In genomic region chr5:132064140-132064539, GRCh38 we compare ENCODE assay signal across 17 cellular contexts. TPM values are rescaled to one million over a fixed set of nuclear protein-coding genes. Genes with fewer than 3 reads are reported as not detected.
A peak's percentile ranks its signal among the peaks of the same experiment; 100 is the strongest.
DNase-seq lines count a peak whose midpoint lies in the region; ATAC-seq, FAIRE-seq and TF ChIP-seq lines count a peak whose summit lies in the region.
"Had no signal": no experiment of that assay in that cellular context is flagged by ENCODE, and none has a peak within 500 bp of the region (broad histone marks: within the 10 kb centered on the region; RNA-seq: fewer than 3 reads in every experiment).

No MANE protein-coding gene starts in this region.

- H4K20me1 ChIP-seq in HCT116 (ENCODE audit: insufficient read depth), result no peaks in the 10 kb centered on the region
- H4K20me1 ChIP-seq: BLaER1 had no signal

- no peak overlapping the region for H3K4me3 ChIP-seq in HCT116 (replicated peaks in 1 of 2; ENCODE audit: low read depth in 1 of 2, low read length in 2 of 2)
- H3K4me3 ChIP-seq in sigmoid colon, result no peak overlapping the region
- H3K4me3 ChIP-seq in stomach, result no peak overlapping the region
- H3K4me3 ChIP-seq in small intestine (ENCODE audit: low read depth in 1 of 2, low read length in 2 of 2), result no peak overlapping the region
- H3K4me3 ChIP-seq: BLaER1, dorsolateral prefrontal cortex, GM23248, neural progenitor cell had no signal

- no peaks in the 10 kb centered on the region for H3K9me2 ChIP-seq in HCT116 (ENCODE audit: insufficient read depth)

- H3K9me3 ChIP-seq in HCT116 (ENCODE audit: control insufficient read depth in 1 of 2, insufficient read depth in 1 of 2, low read depth in 1 of 2, low read length in 2 of 2) (no peaks in the 10 kb centered on the region), sigmoid colon (no peaks in the 10 kb centered on the region), stomach (no peaks in the 10 kb centered on the region), small intestine (ENCODE audit: control insufficient read depth, low read depth) (no peaks in the 10 kb centered on the region)
- H3K9me3 ChIP-seq: BLaER1 had no signal

- POLR2A ChIA-PET in HCT116 (lab: Charles Lee), result no interaction called here

- BruUV-seq in HCT116 (replicated peaks; lab: Mats Ljungman, UMichigan), result no TSS peak

- peaks cover 2% of the 10 kb centered on the region for H3K36me3 Mint-ChIP-seq in activated T-helper 1 cell treated with anti-CD3 and anti-CD28 coated beads, Interleukin-12 subunit alpha, Interleukin-12 subunit beta, Interleukin-2, Interleukin-4 antibody, amounts not matched to agents 30 ng/mL and 10 ng/mL and 1 ng/mL, durations not matched to agents 14 hours and 24 hours and 36 hours (ENCODE audit: low read depth)
- H3K36me3 Mint-ChIP-seq: activated naive CD4-positive, alpha-beta T cell treated with anti-CD3 and anti-CD28 coated beads, Interleukin-2, amount 50 U/mL, for 72 hours; neural progenitor cell had no signal

- DNase-seq in activated effector memory CD4-positive, alpha-beta T cell treated with anti-CD3 and anti-CD28 coated beads, Interleukin-2, amount 50 U/mL, for 16 hours, result peak; percentile 60
- DNase-seq in activated effector memory CD4-positive, alpha-beta T cell treated with Interleukin-2 at 50 U/mL for 16 hours, result no peak
- DNase-seq in HCT116 (ENCODE audit: low read depth, low spot score) (no peak), sigmoid colon (peak; percentile 34), stomach (no peak), small intestine (no peak)
- no peak for DNase-seq in activated T-helper 1 cell treated with anti-CD3 and anti-CD28 coated beads, Interleukin-12 subunit alpha, Interleukin-12 subunit beta, Interleukin-2, Interleukin-4 antibody, amounts not matched to agents 30 ng/mL and 10 ng/mL and 1 ng/mL, durations not matched to agents 14 hours and 24 hours and 36 hours (ENCODE audit: low spot score)

- no peak overlapping the region for H3K4me2 ChIP-seq in HCT116 (ENCODE audit: low read length)
- H3K4me2 ChIP-seq: neural progenitor cell had no signal

- no peak for ATAC-seq in HCT116

- H3K4me1 ChIP-seq in HCT116 (ENCODE audit: control insufficient read depth in 1 of 2, insufficient read depth in 2 of 2, low read length in 2 of 2), result peaks cover 0 to 4% of the 10 kb centered on the region in 2 experiments; a peak in 1 of 4 replicates
- H3K4me1 ChIP-seq in sigmoid colon, result no peaks in the 10 kb centered on the region
- peaks cover 0 to 6% (median 0%) of the 10 kb centered on the region in 4 donors for H3K4me1 ChIP-seq in stomach
- H3K4me1 ChIP-seq in small intestine (ENCODE audit: control insufficient read depth in 2 of 2, insufficient read depth in 1 of 2, low read depth in 1 of 2, low read length in 1 of 2), result no peaks in the 10 kb centered on the region
- H3K4me1 ChIP-seq: neural progenitor cell had no signal

- intact Hi-C loops in HCT116 (cut with micrococcal nuclease), result loop anchor here (1.0 to 10.0 kb wide), 5 partner anchors 113 to 641 kb away; no protein-coding TSS in a partner anchor
- intact Hi-C loops in activated T-helper 1 cell treated with anti-CD3 and anti-CD28 coated beads, Interleukin-12 subunit alpha, Interleukin-12 subunit beta, Interleukin-2, Interleukin-4 antibody, amounts not matched to agents 30 ng/mL and 10 ng/mL and 1 ng/mL, durations not matched to agents 14 hours and 24 hours and 36 hours (cut with micrococcal nuclease), result loop anchor here (1.0 to 5.0 kb wide), 9 partner anchors 163 to 429 kb away; partner anchors contain the start of genes FNIP1, P4HA2, RAPGEF6 and SLC22A4
- intact Hi-C loops in sigmoid colon (cut with DNase I), result no loop called here
- intact Hi-C loops in stomach (cut with DNase I; ENCODE audit: low total_unique reads), result loop anchor here (10.0 kb wide), 1 partner anchor 121 kb away; no protein-coding TSS in a partner anchor

- H2AFZ ChIP-seq in HCT116 (ENCODE audit: low read depth, low read length, poor library complexity, severe bottlenecking), result peak overlapping the region; percentile 66
- H2AFZ ChIP-seq: GM23248 had no signal

- H3K9me3 Mint-ChIP-seq in activated T-helper 1 cell treated with anti-CD3 and anti-CD28 coated beads, Interleukin-12 subunit alpha, Interleukin-12 subunit beta, Interleukin-2, Interleukin-4 antibody, amounts not matched to agents 30 ng/mL and 10 ng/mL and 1 ng/mL, durations not matched to agents 14 hours and 24 hours and 36 hours, result no peaks in the 10 kb centered on the region
- H3K9me3 Mint-ChIP-seq: activated naive CD4-positive, alpha-beta T cell treated with anti-CD3 and anti-CD28 coated beads, Interleukin-2, amount 50 U/mL, for 72 hours; neural progenitor cell had no signal

- H3K4me1 Mint-ChIP-seq in activated T-helper 1 cell treated with anti-CD3 and anti-CD28 coated beads, Interleukin-12 subunit alpha, Interleukin-12 subunit beta, Interleukin-2, Interleukin-4 antibody, amounts not matched to agents 30 ng/mL and 10 ng/mL and 1 ng/mL, durations not matched to agents 14 hours and 24 hours and 36 hours (ENCODE audit: low read depth), result peaks cover 85% of the 10 kb centered on the region
- H3K4me1 Mint-ChIP-seq: neural progenitor cell had no signal

- H3K27me3 Mint-ChIP-seq in activated T-helper 1 cell treated with anti-CD3 and anti-CD28 coated beads, Interleukin-12 subunit alpha, Interleukin-12 subunit beta, Interleukin-2, Interleukin-4 antibody, amounts not matched to agents 30 ng/mL and 10 ng/mL and 1 ng/mL, durations not matched to agents 14 hours and 24 hours and 36 hours (ENCODE audit: insufficient read depth), result peaks cover 3% of the 10 kb centered on the region

- RAD21 ChIA-PET in HCT116 (lab: Charles Lee; ENCODE audit: low non-redundant PET in 1 of 2, low total read pairs in 2 of 2, uncharacterized antibody in 2 of 2, unreplicated experiment in 2 of 2), result no interaction called here

- TF ChIP-seq EP300 in sigmoid colon (IDR thresholded peaks at IDR 0.05) (no peak), stomach (IDR thresholded peaks at IDR 0.05) (no peak)

- TF ChIP-seq CTCF in HCT116 (IDR thresholded peaks at IDR 0.05 in 2 of 3, conservative IDR thresholded peaks at IDR 0.05 in 1 of 3; ENCODE audit: borderline replicate concordance in 1 of 3, insufficient read depth in 1 of 3, low read depth in 2 of 3, low read length in 2 of 3) (no peak), sigmoid colon (IDR thresholded peaks at IDR 0.05) (no peak), stomach (IDR thresholded peaks at IDR 0.05) (no peak)

- TF ChIP-seq RAD21 in HCT116 (IDR thresholded peaks at IDR 0.05; ENCODE audit: low read depth), result no peak

- no peak for FAIRE-seq in small intestine (lab: Jason Lieb, UNC)
- FAIRE-seq: keratinocyte had no signal

- no peak for TF ChIP-seq POLR2A in HCT116 (IDR thresholded peaks at IDR 0.05; ENCODE audit: borderline replicate concordance, extremely low read depth, insufficient read depth, insufficient read length)
- no peak for TF ChIP-seq POLR2A in sigmoid colon (IDR thresholded peaks at IDR 0.05)
- no peak for TF ChIP-seq POLR2A in stomach (IDR thresholded peaks at IDR 0.05)

- WGBS in sigmoid colon, 2 donors, result 69 to 81% methylated on average over 5 of the region's 5 CpGs
- 55 to 79% (median 71%) methylated on average over 5 of the region's 5 CpGs for WGBS in stomach, 5 donors
- WGBS in small intestine, 3 donors, result 64 to 75% (median 68%) methylated on average over 5 of the region's 5 CpGs

- no peaks in the 10 kb centered on the region for H3K36me3 ChIP-seq in HCT116 (ENCODE audit: control insufficient read depth in 1 of 2, insufficient read depth in 2 of 2, low read length in 2 of 2)
- no peaks in the 10 kb centered on the region for H3K36me3 ChIP-seq in sigmoid colon
- H3K36me3 ChIP-seq in stomach, result no peaks in the 10 kb centered on the region
- H3K36me3 ChIP-seq in small intestine (ENCODE audit: control insufficient read depth in 2 of 2, insufficient read depth in 2 of 2, low read length in 2 of 2), result no peaks in the 10 kb centered on the region
- H3K36me3 ChIP-seq: BLaER1, neural progenitor cell had no signal

- CTCF ChIA-PET in HCT116 (lab: Charles Lee), result interaction anchor here (1.6 kb wide), 1 partner anchor 126 kb away, joined by 6 read pairs; no protein-coding TSS in a partner anchor

- H3K27me3 ChIP-seq in HCT116 (ENCODE audit: insufficient read depth, low read length) (no peaks in the 10 kb centered on the region), sigmoid colon (no peaks in the 10 kb centered on the region), stomach (no peaks in the 10 kb centered on the region), small intestine (ENCODE audit: control insufficient read depth in 2 of 2, insufficient read depth in 2 of 2, low read length in 2 of 2) (no peaks in the 10 kb centered on the region)
- H3K27me3 ChIP-seq: BLaER1, dorsolateral prefrontal cortex, neural progenitor cell had no signal

- H3K4me3 Mint-ChIP-seq in activated T-helper 1 cell treated with anti-CD3 and anti-CD28 coated beads, Interleukin-12 subunit alpha, Interleukin-12 subunit beta, Interleukin-2, Interleukin-4 antibody, amounts not matched to agents 30 ng/mL and 10 ng/mL and 1 ng/mL, durations not matched to agents 14 hours and 24 hours and 36 hours, result no peak overlapping the region
- H3K4me3 Mint-ChIP-seq: neural progenitor cell had no signal

- H3K27ac ChIP-seq in HCT116 (ENCODE audit: low read depth, low read length), result no peak overlapping the region
- no peak overlapping the region for H3K27ac ChIP-seq in sigmoid colon
- no peak overlapping the region for H3K27ac ChIP-seq in stomach
- H3K27ac ChIP-seq in small intestine (ENCODE audit: low read depth in 1 of 2, low read length in 1 of 2), result no peak overlapping the region
- H3K27ac ChIP-seq: BLaER1, dorsolateral prefrontal cortex, GM23248, neural progenitor cell had no signal

- no peaks in the 10 kb centered on the region for H3K79me2 ChIP-seq in HCT116 (ENCODE audit: insufficient read depth, low read length)

- peak overlapping the region; percentile 16 for H3K27ac Mint-ChIP-seq in activated T-helper 1 cell treated with anti-CD3 and anti-CD28 coated beads, Interleukin-12 subunit alpha, Interleukin-12 subunit beta, Interleukin-2, Interleukin-4 antibody, amounts not matched to agents 30 ng/mL and 10 ng/mL and 1 ng/mL, durations not matched to agents 14 hours and 24 hours and 36 hours
- H3K27ac Mint-ChIP-seq: activated naive CD4-positive, alpha-beta T cell treated with anti-CD3 and anti-CD28 coated beads, Interleukin-2, amount 50 U/mL, for 72 hours had no signal

- no peak overlapping the region for H3K9ac ChIP-seq in HCT116 (ENCODE audit: low read length)
- H3K9ac ChIP-seq: BLaER1, GM23248, neural progenitor cell had no signal

RNA-seq across cellular contexts. Expression of gene IL3, which starts 3.7 kb away (rescaled TPM):
- total RNA-seq in HCT116 (2021; ENCODE audit: unreplicated experiment) (not detected), sigmoid colon (not detected), stomach (not detected)
- polyA plus RNA-seq in HCT116 (2012), result not detected in 2 replicates
- 94.6 and 98.5 TPM in 2 replicates for total RNA-seq in activated T-helper 1 cell treated with anti-CD3 and anti-CD28 coated beads, Interleukin-12 subunit alpha, Interleukin-12 subunit beta, Interleukin-2, Interleukin-4 antibody, amounts not matched to agents 30 ng/mL and 10 ng/mL and 1 ng/mL, durations not matched to agents 14 hours and 24 hours and 36 hours
- polyA plus RNA-seq in sigmoid colon (not detected), stomach (not detected), small intestine (not detected)
- total RNA-seq: Calu3, dorsolateral prefrontal cortex, GM23248, HT1080, lung microvascular endothelial cell, ureter had no signal
- polyA plus RNA-seq: GM23248, keratinocyte had no signal

RNA-seq across cellular contexts. Expression of gene CSF2, which starts 9.4 kb away (rescaled TPM):
- total RNA-seq in HCT116 (2021; ENCODE audit: unreplicated experiment), result 0.30 TPM
- 0.08 TPM in 1 of 2 replicates, not detected in the other for polyA plus RNA-seq in HCT116 (2012)
- total RNA-seq in activated T-helper 1 cell treated with anti-CD3 and anti-CD28 coated beads, Interleukin-12 subunit alpha, Interleukin-12 subunit beta, Interleukin-2, Interleukin-4 antibody, amounts not matched to agents 30 ng/mL and 10 ng/mL and 1 ng/mL, durations not matched to agents 14 hours and 24 hours and 36 hours, result 1,648 and 1,678 TPM in 2 replicates
- not detected for total RNA-seq in sigmoid colon
- 1 to 10 TPM in 1 of 3 donors, not detected in 2; 1.1 TPM for polyA plus RNA-seq in sigmoid colon
- total RNA-seq in stomach, result not detected
- polyA plus RNA-seq in stomach, result not detected
- polyA plus RNA-seq in small intestine, result under 1 TPM in 1 of 3 donors, not detected in 2; 0.25 TPM
- total RNA-seq: dorsolateral prefrontal cortex, GM23248, HT1080, ureter had no signal
- polyA plus RNA-seq: GM23248 had no signal

RNA-seq across cellular contexts. Expression of gene ACSL6, which starts 52.7 kb away (rescaled TPM):
- total RNA-seq in HCT116 (2021; ENCODE audit: unreplicated experiment) (2.3 TPM), sigmoid colon (1 to 10 TPM in 2 of 4 donors, under 1 TPM in 2; 0.16 to 2.2 (median 1.2) TPM), stomach (1 to 10 TPM in 3 of 5 donors, not detected in 2; 1.7 to 7.2 (median 2.9) TPM)
- polyA plus RNA-seq in HCT116 (2012), result 0.36 and 1.1 TPM in 2 replicates
- 48.1 and 50.6 TPM in 2 replicates for total RNA-seq in activated T-helper 1 cell treated with anti-CD3 and anti-CD28 coated beads, Interleukin-12 subunit alpha, Interleukin-12 subunit beta, Interleukin-2, Interleukin-4 antibody, amounts not matched to agents 30 ng/mL and 10 ng/mL and 1 ng/mL, durations not matched to agents 14 hours and 24 hours and 36 hours
- polyA plus RNA-seq in sigmoid colon (1 to 10 TPM in 1 of 3 donors, not detected in 2; 5.5 TPM), stomach (under 1 TPM; 0.19 to 0.61 (median 0.45) TPM), small intestine (1 to 10 TPM in 2 of 3 donors, under 1 TPM in 1; 0.89 to 4.9 (median 3.5) TPM)
- polyA plus RNA-seq: GM23248 had no signal

Comparison
In these comparisons a context has a peak if more than half of its experiments do, and no peak if none do; other contexts are left out.
1. DNase-seq: peak in activated effector memory CD4-positive, alpha-beta T cell treated with anti-CD3 and anti-CD28 coated beads, Interleukin-2, amount 50 U/mL, for 16 hours (single experiment) and sigmoid colon (single experiment); none in activated effector memory CD4-positive, alpha-beta T cell treated with Interleukin-2 at 50 U/mL for 16 hours (single experiment), HCT116 (single experiment), activated T-helper 1 cell treated with anti-CD3 and anti-CD28 coated beads, Interleukin-12 subunit alpha, Interleukin-12 subunit beta, Interleukin-2, Interleukin-4 antibody, amounts not matched to agents 30 ng/mL and 10 ng/mL and 1 ng/mL, durations not matched to agents 14 hours and 24 hours and 36 hours (single experiment), stomach (single experiment) and small intestine (single experiment).
2. RNA of gene IL3, which starts 3.7 kb away (total RNA-seq): 94.6 to 98.5 TPM in activated T-helper 1 cell treated with anti-CD3 and anti-CD28 coated beads, Interleukin-12 subunit alpha, Interleukin-12 subunit beta, Interleukin-2, Interleukin-4 antibody, amounts not matched to agents 30 ng/mL and 10 ng/mL and 1 ng/mL, durations not matched to agents 14 hours and 24 hours and 36 hours; not detected in HCT116 (single experiment), not detected in sigmoid colon and not detected in stomach; every median in the first group is over 10 times any median in the second.
3. RNA of gene CSF2, which starts 9.4 kb away (total RNA-seq): 1,648 to 1,678 TPM in activated T-helper 1 cell treated with anti-CD3 and anti-CD28 coated beads, Interleukin-12 subunit alpha, Interleukin-12 subunit beta, Interleukin-2, Interleukin-4 antibody, amounts not matched to agents 30 ng/mL and 10 ng/mL and 1 ng/mL, durations not matched to agents 14 hours and 24 hours and 36 hours; 0.30 TPM in HCT116 (single experiment), not detected in sigmoid colon and not detected in stomach; every median in the first group is over 1,000 times any median in the second.